ENCODE assay signal across 22 cellular contexts in genomic region chr3:143429628-143430514, GRCh38.
DNase-seq lines count a peak whose midpoint lies in the region; ATAC-seq and TF ChIP-seq lines count a peak whose summit lies in the region.
"Had no signal": no experiment of that assay in that cellular context is flagged by ENCODE, and none has a peak within 500 bp of the region (broad histone marks: within the 10 kb centered on the region; RNA-seq: fewer than 3 reads in every experiment).

No MANE protein-coding gene starts in this region.

- no peak overlapping the region for H3K4me2 ChIP-seq in mesendoderm (ENCODE audit: low read length)

- no peaks in the 10 kb centered on the region for H3K36me3 ChIP-seq in mesendoderm (ENCODE audit: control insufficient read depth, insufficient read depth, low read length)
- H3K36me3 ChIP-seq in gastroesophageal sphincter, result no peaks in the 10 kb centered on the region
- H3K36me3 ChIP-seq: HAP-1, pancreas, sigmoid colon had no signal

- H3K4ac ChIP-seq in mesendoderm (ENCODE audit: low read depth, low read length), result no peak overlapping the region

- no peaks in the 10 kb centered on the region for H3K79me1 ChIP-seq in mesendoderm (ENCODE audit: low read length)

- no peak for TF ChIP-seq CTCF in gastroesophageal sphincter (IDR thresholded peaks at IDR 0.05)

- no peak overlapping the region for H2BK5ac ChIP-seq in mesendoderm (ENCODE audit: low read length)

- WGBS in mesendoderm (ENCODE audit: extremely low coverage, insufficient coverage, low lambda C conversion rate), result no CpG with 5 or more reads among the region's 5 CpGs
- WGBS in gastroesophageal sphincter (ENCODE audit: low coverage in 1 of 2), 2 donors, result 85 to 88% methylated on average over 1 to 2 of the region's 5 CpGs

- H3K79me2 ChIP-seq in mesendoderm (ENCODE audit: control insufficient read depth, insufficient read depth, low read length), result no peaks in the 10 kb centered on the region

- no peak overlapping the region for H4K8ac ChIP-seq in mesendoderm (ENCODE audit: low read depth, low read length)

- H3K23ac ChIP-seq in mesendoderm (ENCODE audit: low read length), result no peak overlapping the region

- H3K56ac ChIP-seq in mesendoderm (ENCODE audit: low read length), result no peak overlapping the region

- no peak overlapping the region for H2AK5ac ChIP-seq in mesendoderm (ENCODE audit: low read length)

- peaks cover 14% of the 10 kb centered on the region for H3K4me1 ChIP-seq in mesendoderm (ENCODE audit: control insufficient read depth, low read depth, low read length)
- H3K4me1 ChIP-seq in gastroesophageal sphincter, result peaks cover 0 to 10% (median 0%) of the 10 kb centered on the region in 3 donors
- H3K4me1 ChIP-seq: HAP-1, pancreas, sigmoid colon had no signal

- ATAC-seq in HG03025 (IDR thresholded peaks at IDR 0.05; ENCODE audit: low FRiP score, unreplicated experiment) (peak; percentile 72), HG03280 (IDR thresholded peaks at IDR 0.05; ENCODE audit: unreplicated experiment) (no peak), gastroesophageal sphincter (no peak)
- ATAC-seq: activated T-helper 17 cell treated with anti-CD3 and anti-CD28 coated beads, Interleukin-2, amount 50 U/mL, for 72 hours; left lobe of liver; T-helper 17 cell had no signal

- no peak overlapping the region for H4K5ac ChIP-seq in mesendoderm (ENCODE audit: low read length)

- no peaks in the 10 kb centered on the region for H3K9me3 ChIP-seq in gastroesophageal sphincter
- H3K9me3 ChIP-seq: HAP-1, pancreas, sigmoid colon had no signal

- TF ChIP-seq EP300 in gastroesophageal sphincter (IDR thresholded peaks at IDR 0.05), result no peak

- H3K27ac ChIP-seq in mesendoderm (ENCODE audit: low read depth, low read length) (no peak overlapping the region), gastroesophageal sphincter (no peak overlapping the region)
- H3K27ac ChIP-seq: pancreas, sigmoid colon had no signal

- H2BK15ac ChIP-seq in mesendoderm (replicated peaks; ENCODE audit: low read depth), result no peak overlapping the region

- DNase-seq in Daoy (ENCODE audit: low read depth) (peak; percentile 36), amniotic epithelial cell (ENCODE audit: low read depth) (peak; percentile 79), mesendoderm (peak; percentile 77), D341Med (ENCODE audit: low spot score) (no peak), cerebellar nuclear complex (lab: John Stamatoyannopoulos, UW) (no peak)
- DNase-seq: activated CD4-positive, CD25-positive, alpha-beta regulatory T cell treated with anti-CD3 and anti-CD28 coated beads, Interleukin-2, amount 50 U/mL, for 72 hours; CD4-positive, CD25-positive, alpha-beta regulatory T cell; DMS79 treated with DMSO at 0.1 percent for 48 hours; foreskin melanocyte; NCI-H187; NCI-H446 treated with DMSO at 0.1 percent for 48 hours; pancreas; Right ventricle myocardium superior; sigmoid colon; stimulated activated CD4-positive, alpha-beta T cell treated with anti-CD3 and anti-CD28 coated beads, Interleukin-2, amount 100 ng/mL, for 24 hours; T-helper 17 cell had no signal

- TF ChIP-seq POLR2A in gastroesophageal sphincter (IDR thresholded peaks at IDR 0.05), result no peak

- no peak overlapping the region for H3K9ac ChIP-seq in mesendoderm (ENCODE audit: low read length)

- H3K18ac ChIP-seq in mesendoderm (ENCODE audit: low read length), result no peak overlapping the region

- no peak overlapping the region for H2BK120ac ChIP-seq in mesendoderm (ENCODE audit: low read depth, low read length)

- H3K4me3 ChIP-seq in mesendoderm (ENCODE audit: low read length) (no peak overlapping the region), gastroesophageal sphincter (no peak overlapping the region)
- H3K4me3 ChIP-seq: HAP-1, pancreas, sigmoid colon had no signal

- H3K27me3 ChIP-seq in mesendoderm (ENCODE audit: insufficient read depth, low read length, poor library complexity), result no peaks in the 10 kb centered on the region
- H3K27me3 ChIP-seq in gastroesophageal sphincter, result no peaks in the 10 kb centered on the region
- H3K27me3 ChIP-seq: pancreas, sigmoid colon had no signal

Comparison
In these comparisons a context has a peak if more than half of its experiments do, and no peak if none do; other contexts are left out.
1. DNase-seq: peak in Daoy (single experiment), amniotic epithelial cell (single experiment) and mesendoderm (single experiment); none in D341Med (single experiment) and cerebellar nuclear complex (0 of 2).